In the genomic region with DNA sequence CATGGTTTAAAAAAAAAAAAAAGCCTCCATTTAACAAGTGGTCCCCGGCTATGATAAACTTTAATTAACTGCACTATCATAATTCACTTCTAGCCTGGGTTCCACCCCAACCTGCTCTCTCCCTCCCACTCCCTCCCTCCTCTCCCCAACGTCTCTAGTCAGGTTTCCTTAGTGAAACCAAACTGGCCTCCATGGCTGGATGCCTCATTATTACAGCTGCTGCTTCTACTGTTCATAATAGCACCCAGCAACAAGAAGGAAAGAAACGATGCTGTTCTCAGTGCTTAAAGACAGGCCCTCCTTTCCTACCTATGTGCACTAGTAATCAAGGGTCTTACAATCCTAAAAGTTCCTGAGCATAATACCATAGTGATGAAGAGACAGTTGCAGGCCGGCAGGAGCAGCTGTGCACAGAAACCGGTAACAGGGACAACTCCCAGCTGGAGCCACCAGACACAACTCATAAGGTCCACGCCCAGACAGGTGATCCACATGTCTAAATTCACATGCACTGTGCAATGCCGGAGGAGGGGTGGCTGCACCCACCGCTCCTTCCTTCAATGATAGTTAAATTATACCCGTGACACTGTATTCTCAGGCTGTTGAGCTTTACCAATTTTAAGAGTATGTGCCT, we compare ENCODE assay signal across 8 cellular contexts. TPM values are rescaled to one million over a fixed set of nuclear protein-coding genes. Genes with fewer than 3 reads are reported as not detected.
DNase-seq lines count a peak whose midpoint lies in the region; ATAC-seq and TF ChIP-seq lines count a peak whose summit lies in the region.

No MANE protein-coding gene starts in this region.

- ATAC-seq in HG03565 (IDR thresholded peaks at IDR 0.05; ENCODE audit: unreplicated experiment), result peak; percentile 43
- peak; percentile 57 to 59 for ATAC-seq in activated naive CD4-positive, alpha-beta T cell treated with anti-CD3 and anti-CD28 coated beads, Interleukin-2, amount 50 U/mL, for 72 hours

- no peak for DNase-seq in activated naive CD4-positive, alpha-beta T cell (lab: John Stamatoyannopoulos, UW)
- no peak for DNase-seq in activated naive CD4-positive, alpha-beta T cell treated with anti-CD3 and anti-CD28 coated beads, Interleukin-2, amount 50 U/mL, for 72 hours (ENCODE audit: low spot score in 2 of 2)
- no peak for DNase-seq in progenitor cell of endocrine pancreas (ENCODE audit: low spot score, unreplicated experiment)
- DNase-seq in posterior vena cava (ENCODE audit: low spot score), result no peak
- DNase-seq in NAMALWA (ENCODE audit: low spot score), result no peak
- DNase-seq in CD14-positive monocyte (ENCODE audit: low spot score), result no peak

- peaks cover 40% of the 10 kb centered on the region for H3K4me1 Mint-ChIP-seq in activated naive CD4-positive, alpha-beta T cell treated with anti-CD3 and anti-CD28 coated beads, Interleukin-2, amount 50 U/mL, for 24 hours
- H3K4me1 Mint-ChIP-seq in progenitor cell of endocrine pancreas (ENCODE audit: low read depth) (peaks cover 29% of the 10 kb centered on the region), CD14-positive monocyte (peaks cover 29% of the 10 kb centered on the region)

- H3K4me3 Mint-ChIP-seq in activated naive CD4-positive, alpha-beta T cell treated with anti-CD3 and anti-CD28 coated beads, Interleukin-2, amount 50 U/mL, for 24 hours, result peak overlapping the region; percentile 42
- no peak overlapping the region for H3K4me3 Mint-ChIP-seq in progenitor cell of endocrine pancreas (ENCODE audit: low read depth)
- no peak overlapping the region for H3K4me3 Mint-ChIP-seq in CD14-positive monocyte

- no peak overlapping the region for H3K27ac Mint-ChIP-seq in activated naive CD4-positive, alpha-beta T cell treated with anti-CD3 and anti-CD28 coated beads, Interleukin-2, amount 50 U/mL, for 24 hours
- H3K27ac Mint-ChIP-seq in activated naive CD4-positive, alpha-beta T cell treated with anti-CD3 and anti-CD28 coated beads, Interleukin-2, amount 50 U/mL, for 72 hours, result peak overlapping the region; percentile 69 to 71
- H3K27ac Mint-ChIP-seq in progenitor cell of endocrine pancreas (peak overlapping the region; percentile 89), CD14-positive monocyte (no peak overlapping the region)

- no peak for TF ChIP-seq CTCF in progenitor cell of endocrine pancreas (IDR thresholded peaks at IDR 0.05; ENCODE audit: unreplicated experiment)
- no peak for TF ChIP-seq CTCF in CD14-positive monocyte (IDR thresholded peaks at IDR 0.05)

- H3K9me3 Mint-ChIP-seq in activated naive CD4-positive, alpha-beta T cell treated with anti-CD3 and anti-CD28 coated beads, Interleukin-2, amount 50 U/mL, for 24 hours, result no peaks in the 10 kb centered on the region
- no peaks in the 10 kb centered on the region for H3K9me3 Mint-ChIP-seq in activated naive CD4-positive, alpha-beta T cell treated with anti-CD3 and anti-CD28 coated beads, Interleukin-2, amount 50 U/mL, for 72 hours
- no peaks in the 10 kb centered on the region for H3K9me3 Mint-ChIP-seq in progenitor cell of endocrine pancreas (ENCODE audit: low read depth)
- H3K9me3 Mint-ChIP-seq in CD14-positive monocyte, result no peaks in the 10 kb centered on the region

- H3K27me3 Mint-ChIP-seq in activated naive CD4-positive, alpha-beta T cell treated with anti-CD3 and anti-CD28 coated beads, Interleukin-2, amount 50 U/mL, for 24 hours, result no peaks in the 10 kb centered on the region
- H3K27me3 Mint-ChIP-seq in progenitor cell of endocrine pancreas (no peaks in the 10 kb centered on the region), CD14-positive monocyte (ENCODE audit: low read depth in 3 of 3) (no peaks in the 10 kb centered on the region)

- intact Hi-C loops in posterior vena cava (cut with DNase I) (no loop called here), CD14-positive monocyte (cut with micrococcal nuclease) (loop anchor here in 1 of 2 donors (5.0 kb wide), 1 partner anchor 35 kb away; no protein-coding TSS in a partner anchor)

- H3K36me3 Mint-ChIP-seq in activated naive CD4-positive, alpha-beta T cell treated with anti-CD3 and anti-CD28 coated beads, Interleukin-2, amount 50 U/mL, for 24 hours, result peaks cover 8% of the 10 kb centered on the region
- peaks cover 10 to 22% of the 10 kb centered on the region in 2 donors for H3K36me3 Mint-ChIP-seq in activated naive CD4-positive, alpha-beta T cell treated with anti-CD3 and anti-CD28 coated beads, Interleukin-2, amount 50 U/mL, for 72 hours
- H3K36me3 Mint-ChIP-seq in progenitor cell of endocrine pancreas (ENCODE audit: insufficient read depth), result peaks cover 3% of the 10 kb centered on the region
- peaks cover 20 to 32% of the 10 kb centered on the region in 2 donors for H3K36me3 Mint-ChIP-seq in CD14-positive monocyte

RNA-seq across cellular contexts. Expression of a gene that starts 6.2 kb away (rescaled TPM):
- total RNA-seq in activated naive CD4-positive, alpha-beta T cell treated with anti-CD3 and anti-CD28 coated beads, Interleukin-2, amount 50 U/mL, for 72 hours, result 10 to 100 TPM; 26.6 to 85.4 TPM
- 51.1 and 56.2 TPM in 2 replicates for total RNA-seq in progenitor cell of endocrine pancreas
- total RNA-seq in posterior vena cava, result 10 to 100 TPM; 35.7 to 43.3 TPM
- 1 to 10 TPM; 1.4 to 1.9 TPM for polyA plus RNA-seq in CD14-positive monocyte

Comparison
In these comparisons a context has a peak if more than half of its experiments do, and no peak if none do; other contexts are left out.
1. H3K27ac Mint-ChIP-seq: peak in activated naive CD4-positive, alpha-beta T cell treated with anti-CD3 and anti-CD28 coated beads, Interleukin-2, amount 50 U/mL, for 72 hours (2 of 2) and progenitor cell of endocrine pancreas (single experiment); none in activated naive CD4-positive, alpha-beta T cell treated with anti-CD3 and anti-CD28 coated beads, Interleukin-2, amount 50 U/mL, for 24 hours (single experiment) and CD14-positive monocyte (0 of 7).